8 cellular contexts compared by ENCODE assay signal in genomic region chr11:65425105-65425970, GRCh38. TPM values are rescaled to one million over a fixed set of nuclear protein-coding genes. Genes with fewer than 3 reads are reported as not detected.
A peak's percentile ranks its signal among the peaks of the same experiment; 100 is the strongest.
DNase-seq lines count a peak whose midpoint lies in the region; ATAC-seq and TF ChIP-seq lines count a peak whose summit lies in the region.

No MANE protein-coding gene starts in this region.

- no peaks in the 10 kb centered on the region for H3K27me3 ChIP-seq in NT2/D1 (ENCODE audit: insufficient read depth, insufficient read length)
- H3K27me3 ChIP-seq in esophagus (ENCODE audit: control insufficient read depth in 1 of 2, insufficient read depth in 2 of 2, low read length in 2 of 2): no peaks in the 10 kb centered on the region
- no peaks in the 10 kb centered on the region for H3K27me3 ChIP-seq in neural progenitor cell
- no peaks in the 10 kb centered on the region for H3K27me3 ChIP-seq in tibial nerve

- H3K27ac ChIP-seq in esophagus (ENCODE audit: low read depth in 2 of 2, low read length in 1 of 2) (peak overlapping the region; percentile 99), neural progenitor cell (no peak overlapping the region), tibial nerve (peak overlapping the region; percentile 98 to 100 (median 99))

- H3K4me1 ChIP-seq in NT2/D1 (ENCODE audit: insufficient read depth, insufficient read length): peaks cover 9% of the 10 kb centered on the region
- peaks cover 2 to 4% of the 10 kb centered on the region in 2 donors for H3K4me1 ChIP-seq in esophagus (ENCODE audit: control insufficient read depth in 2 of 2, insufficient read depth in 2 of 2, low read length in 1 of 2)
- peaks cover 33% of the 10 kb centered on the region for H3K4me1 ChIP-seq in neural progenitor cell
- peaks cover 0 to 44% (median 29%) of the 10 kb centered on the region in 4 donors for H3K4me1 ChIP-seq in tibial nerve

- peaks cover 54% of the 10 kb centered on the region for H3K79me2 ChIP-seq in neural progenitor cell (ENCODE audit: low read depth)

- peaks cover 5% of the 10 kb centered on the region for H3K36me3 Mint-ChIP-seq in neural progenitor cell

- H3K27ac Mint-ChIP-seq in neural progenitor cell: no peak overlapping the region

- ATAC-seq in HG03196 (IDR thresholded peaks at IDR 0.05; ENCODE audit: unreplicated experiment): no peak

- TF ChIP-seq EP300 in tibial nerve (IDR thresholded peaks at IDR 0.05): peak in 1 of 2 donors; percentile 87

- 1 to 6% methylated on average over 9 of the region's 9 CpGs for WGBS in esophagus, 2 donors
- 1 to 3% methylated on average over 9 of the region's 9 CpGs for WGBS in tibial nerve, 2 donors

- peak overlapping the region; percentile 75 for H3K4me3 Mint-ChIP-seq in neural progenitor cell

- H3K4me3 ChIP-seq in NT2/D1 (ENCODE audit: insufficient read length, low read depth) (peak overlapping the region; percentile 90), esophagus (ENCODE audit: low read depth in 1 of 2, low read length in 2 of 2) (peak overlapping the region; percentile 87 to 100), neural progenitor cell (no peak overlapping the region), tibial nerve (peak overlapping the region; percentile 71 to 89 (median 80))

- peaks cover 17% of the 10 kb centered on the region for H3K27me3 Mint-ChIP-seq in neural progenitor cell (ENCODE audit: insufficient read depth, low read depth)

- H3K9ac ChIP-seq in NT2/D1 (ENCODE audit: insufficient read length, low read depth): peak overlapping the region; percentile 98
- H3K9ac ChIP-seq in neural progenitor cell: no peak overlapping the region

- H3K4me2 ChIP-seq in neural progenitor cell: peak overlapping the region; percentile 44

- TF ChIP-seq CTCF in neural progenitor cell (IDR thresholded peaks at IDR 0.05): no peak
- TF ChIP-seq CTCF in tibial nerve (IDR thresholded peaks at IDR 0.05): peak in 1 of 5 experiments; percentile 34

- TF ChIP-seq POLR2A in tibial nerve (IDR thresholded peaks at IDR 0.05): no peak

- H3K36me3 ChIP-seq in NT2/D1 (ENCODE audit: insufficient read depth, insufficient read length, low read length): peaks cover 36% of the 10 kb centered on the region
- peaks cover 0 to 5% of the 10 kb centered on the region in 2 donors for H3K36me3 ChIP-seq in esophagus (ENCODE audit: control insufficient read depth in 2 of 2, insufficient read depth in 2 of 2, low read length in 1 of 2)
- H3K36me3 ChIP-seq in neural progenitor cell: no peaks in the 10 kb centered on the region
- H3K36me3 ChIP-seq in tibial nerve: peaks cover 2 to 54% (median 12%) of the 10 kb centered on the region in 3 donors

- peaks cover 84% of the 10 kb centered on the region for H3K4me1 Mint-ChIP-seq in neural progenitor cell

- H3F3A ChIP-seq in neural progenitor cell (ENCODE audit: low read depth): peaks cover 22% of the 10 kb centered on the region

- H3K9me3 ChIP-seq in NT2/D1 (ENCODE audit: insufficient read depth, low read length) (no peaks in the 10 kb centered on the region), esophagus (ENCODE audit: control insufficient read depth in 2 of 2, insufficient read depth in 1 of 2, low read depth in 1 of 2, low read length in 1 of 2) (no peaks in the 10 kb centered on the region), neural progenitor cell (ENCODE audit: low read depth) (no peaks in the 10 kb centered on the region), tibial nerve (no peaks in the 10 kb centered on the region)

- DNase-seq in GM04503 (ENCODE audit: low read depth) (peak; percentile 27), NT2/D1 (ENCODE audit: low read depth, low spot score) (no peak), activated T-cell treated with anti-CD3 and anti-CD28 coated beads for 1 hour (ENCODE audit: low read depth) (peak; percentile 63), neural progenitor cell (ENCODE audit: low spot score) (peak; percentile 36), tibial nerve (ENCODE audit: low spot score in 2 of 2) (peak in 1 of 2 donors; percentile 36), NCI-H2029 (lab: John Stamatoyannopoulos, UW) (no peak)

- no peaks in the 10 kb centered on the region for H3K9me3 Mint-ChIP-seq in neural progenitor cell

- H2AFZ ChIP-seq in neural progenitor cell (replicated peaks): no peak overlapping the region

- H4K20me1 ChIP-seq in neural progenitor cell (ENCODE audit: low read depth): peaks cover 4% of the 10 kb centered on the region

RNA-seq across cellular contexts. Expression of gene NEAT1, which starts 2.7 kb away (rescaled TPM):
- polyA plus RNA-seq in esophagus: 1,000 to 10,000 TPM in 1 of 2 donors, 100 to 1,000 TPM in 1; 536 to 1,203 TPM
- 2.8 and 4.0 TPM in 2 replicates for total RNA-seq in neural progenitor cell (ENCODE audit: low replicate concordance)
- 100 to 1,000 TPM; 427 to 571 (median 461) TPM for total RNA-seq in tibial nerve

RNA-seq across cellular contexts. Expression of gene FRMD8, which starts 38.9 kb away (rescaled TPM):
- polyA plus RNA-seq in esophagus: 10 to 100 TPM; 25.2 to 27.8 TPM
- total RNA-seq in neural progenitor cell (ENCODE audit: low replicate concordance) (5.8 and 28.3 TPM in 2 replicates), tibial nerve (100 to 1,000 TPM in 3 of 4 donors, 10 to 100 TPM in 1; 96.5 to 226 (median 128) TPM)

RNA-seq across cellular contexts. Expression of gene SLC25A45, which starts 42.9 kb away (rescaled TPM):
- polyA plus RNA-seq in esophagus: 1 to 10 TPM; 2.4 to 6.0 TPM
- total RNA-seq in neural progenitor cell (ENCODE audit: low replicate concordance): 0.47 and 1.2 TPM in 2 replicates
- 10 to 100 TPM in 2 of 4 donors, 1 to 10 TPM in 2; 1.8 to 22.5 (median 8.5) TPM for total RNA-seq in tibial nerve

Comparison
In these comparisons a context has a peak if more than half of its experiments do, and no peak if none do; other contexts are left out.
1. DNase-seq: peak in GM04503 (single experiment), activated T-cell treated with anti-CD3 and anti-CD28 coated beads for 1 hour (single experiment) and neural progenitor cell (single experiment); none in NT2/D1 (single experiment) and NCI-H2029 (single experiment).
2. RNA of gene NEAT1, which starts 2.7 kb away (total RNA-seq): 427 to 571 TPM in tibial nerve; 2.8 to 4.0 TPM in neural progenitor cell; every median in the first group is over 10 times any median in the second.